13 cellular contexts compared by ENCODE assay signal in the genomic region with DNA sequence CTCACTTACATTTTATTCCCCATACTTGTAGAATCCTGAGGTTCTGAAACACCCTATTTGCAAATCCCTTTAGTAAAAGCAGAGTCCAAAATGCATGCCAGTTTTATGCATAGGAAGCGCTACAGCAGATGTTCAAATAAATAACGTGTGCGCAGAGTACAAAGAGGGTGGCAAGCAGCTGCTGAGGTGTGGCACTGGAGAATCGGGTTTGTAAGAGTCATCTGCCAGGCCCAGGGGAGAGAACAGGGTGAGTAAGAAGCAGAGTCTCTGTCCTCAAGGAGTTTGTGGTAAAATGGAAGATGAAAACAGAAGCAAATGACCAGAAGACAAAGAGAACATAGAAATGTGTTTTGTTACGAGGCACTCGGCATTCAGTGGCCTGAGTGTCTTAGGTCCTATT.
"Had no signal": no experiment of that assay in that cellular context is flagged by ENCODE, and none has a peak within 500 bp of the region (broad histone marks: within the 10 kb centered on the region; RNA-seq: fewer than 3 reads in every experiment).

No MANE protein-coding gene starts in this region.

- H3K9me3 Mint-ChIP-seq: activated T-cell treated with anti-CD3 and anti-CD28 coated beads, Interleukin-2, amount 50 U/mL, for 24 hours; endodermal cell; naive thymus-derived CD8-positive, alpha-beta T cell had no signal

- H3K4me1 Mint-ChIP-seq: activated CD8-positive, alpha-beta memory T cell treated with anti-CD3 and anti-CD28 coated beads, Interleukin-2, amount 10 ng/mL, durations not matched to agents 7 days and 5 days; endodermal cell; immature natural killer cell; naive thymus-derived CD8-positive, alpha-beta T cell had no signal

- DNase-seq: activated CD4-positive, alpha-beta T cell treated with anti-CD3 and anti-CD28 coated beads, Interleukin-2, amount 50 U/mL, for 48 hours; activated CD8-positive, alpha-beta memory T cell treated with anti-CD3 and anti-CD28 coated beads, Interleukin-2, amount 10 ng/mL, durations not matched to agents 7 days and 5 days; activated effector memory CD4-positive, alpha-beta T cell treated with anti-CD3 and anti-CD28 coated beads, Interleukin-2, amount 50 U/mL, for 16 hours; activated T-cell treated with anti-CD3 and anti-CD28 coated beads, Interleukin-2, amount 50 U/mL, for 24 hours; amygdala; brain microvascular endothelial cell; endodermal cell; immature natural killer cell; naive thymus-derived CD8-positive, alpha-beta T cell; small intestine; stomach had no signal

- H3K27ac Mint-ChIP-seq: activated CD8-positive, alpha-beta memory T cell treated with anti-CD3 and anti-CD28 coated beads, Interleukin-2, amount 10 ng/mL, durations not matched to agents 7 days and 5 days; activated naive CD8-positive, alpha-beta T cell; activated T-cell treated with anti-CD3 and anti-CD28 coated beads, Interleukin-2, amount 50 U/mL, for 24 hours; endodermal cell; immature natural killer cell; naive thymus-derived CD8-positive, alpha-beta T cell had no signal

- H3K4me3 Mint-ChIP-seq: activated CD8-positive, alpha-beta memory T cell treated with anti-CD3 and anti-CD28 coated beads, Interleukin-2, amount 10 ng/mL, durations not matched to agents 7 days and 5 days; activated naive CD8-positive, alpha-beta T cell; activated T-cell treated with anti-CD3 and anti-CD28 coated beads, Interleukin-2, amount 50 U/mL, for 24 hours; endodermal cell; immature natural killer cell; naive thymus-derived CD8-positive, alpha-beta T cell had no signal

- ATAC-seq: activated CD4-positive, CD25-positive, alpha-beta regulatory T cell treated with anti-CD3 and anti-CD28 coated beads, Interleukin-2, amount 50 U/mL, for 24 hours; activated CD8-positive, alpha-beta memory T cell treated with anti-CD3 and anti-CD28 coated beads, Interleukin-2, amount 10 ng/mL, durations not matched to agents 7 days and 5 days; naive thymus-derived CD8-positive, alpha-beta T cell had no signal

- H3K36me3 Mint-ChIP-seq: activated CD8-positive, alpha-beta memory T cell treated with anti-CD3 and anti-CD28 coated beads, Interleukin-2, amount 10 ng/mL, durations not matched to agents 7 days and 5 days; immature natural killer cell had no signal

- H3K27me3 Mint-ChIP-seq: activated CD8-positive, alpha-beta memory T cell treated with anti-CD3 and anti-CD28 coated beads, Interleukin-2, amount 10 ng/mL, durations not matched to agents 7 days and 5 days; activated naive CD8-positive, alpha-beta T cell; activated T-cell treated with anti-CD3 and anti-CD28 coated beads, Interleukin-2, amount 50 U/mL, for 24 hours had no signal
